29 cellular contexts compared by ENCODE assay signal in the genomic region with DNA sequence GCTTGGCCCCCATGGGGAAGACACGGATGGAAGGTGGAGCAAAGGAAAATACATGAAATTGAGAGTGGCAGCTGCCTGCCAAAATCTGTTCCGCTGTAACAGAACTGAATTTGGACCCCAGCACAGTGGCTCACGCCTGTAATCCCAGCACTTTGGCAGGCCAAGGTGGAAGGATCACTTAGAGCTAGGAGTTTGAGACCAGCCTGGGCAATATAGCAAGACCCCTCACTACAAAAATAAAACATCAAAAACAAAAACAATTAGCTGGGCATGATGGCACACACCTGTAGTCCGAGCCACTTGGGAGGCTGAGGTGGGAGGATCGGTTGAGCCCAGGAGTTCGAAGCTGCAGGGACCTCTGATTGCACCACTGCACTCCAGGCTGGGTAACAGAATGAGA. TPM values are rescaled to one million over a fixed set of nuclear protein-coding genes. Genes with fewer than 3 reads are reported as not detected.
"Had no signal": no experiment of that assay in that cellular context is flagged by ENCODE, and none has a peak within 500 bp of the region (broad histone marks: within the 10 kb centered on the region; RNA-seq: fewer than 3 reads in every experiment).

No MANE protein-coding gene starts in this region.

- ATAC-seq: activated naive CD8-positive, alpha-beta T cell treated with anti-CD3 and anti-CD28 coated beads, Interleukin-2, amount 50 U/mL, for 24 hours; activated T-cell treated with anti-CD3 and anti-CD28 coated beads, Interleukin-2, amount 50 U/mL, for 4 hours; body of pancreas; T-cell had no signal

- H3K36me3 ChIP-seq: ascending aorta had no signal

- H3K4me3 Mint-ChIP-seq: activated B cell treated with CpG ODN at 0.5 μM for 24 hours; activated CD4-positive, alpha-beta memory T cell treated with anti-CD3 and anti-CD28 coated beads for 36 hours; activated CD4-positive, alpha-beta T cell treated with anti-CD3 and anti-CD28 coated beads, Interleukin-2, amount 10 ng/mL, durations not matched to agents 7 days and 5 days; activated naive CD8-positive, alpha-beta T cell treated with anti-CD3 and anti-CD28 coated beads, Interleukin-2, amount 50 U/mL, for 24 hours; activated T-cell treated with anti-CD3 and anti-CD28 coated beads, Interleukin-2, amount 50 U/mL, for 4 hours; T-cell had no signal

- H3K27me3 ChIP-seq: ascending aorta, body of pancreas had no signal

- H3K4me1 ChIP-seq: ascending aorta, body of pancreas had no signal

- FAIRE-seq: bronchial epithelial cell, TTC549 had no signal

- H3K27ac Mint-ChIP-seq: activated B cell treated with CpG ODN at 0.5 μM for 24 hours; activated CD4-positive, alpha-beta memory T cell treated with anti-CD3 and anti-CD28 coated beads for 36 hours; activated CD4-positive, alpha-beta T cell treated with anti-CD3 and anti-CD28 coated beads, Interleukin-2, amount 10 ng/mL, durations not matched to agents 7 days and 5 days; activated naive CD8-positive, alpha-beta T cell treated with anti-CD3 and anti-CD28 coated beads, Interleukin-2, amount 50 U/mL, for 24 hours had no signal

- H3K27me3 Mint-ChIP-seq: activated CD4-positive, alpha-beta memory T cell treated with anti-CD3 and anti-CD28 coated beads for 36 hours; T-cell had no signal

- H3K9me3 ChIP-seq: ascending aorta, body of pancreas had no signal

- H3K4me3 ChIP-seq: ascending aorta, body of pancreas had no signal

- H3K9me3 Mint-ChIP-seq: activated B cell treated with CpG ODN at 0.5 μM for 24 hours; activated CD4-positive, alpha-beta T cell treated with anti-CD3 and anti-CD28 coated beads, Interleukin-2, amount 10 ng/mL, durations not matched to agents 7 days and 5 days; activated naive CD8-positive, alpha-beta T cell treated with anti-CD3 and anti-CD28 coated beads, Interleukin-2, amount 50 U/mL, for 24 hours; activated T-cell treated with anti-CD3 and anti-CD28 coated beads, Interleukin-2, amount 50 U/mL, for 4 hours; T-cell had no signal

- H3K27ac ChIP-seq: ascending aorta, body of pancreas had no signal

- DNase-seq: activated B cell treated with CpG ODN at 0.5 μM for 24 hours; activated CD4-positive, alpha-beta memory T cell treated with anti-CD3 and anti-CD28 coated beads for 36 hours; activated CD4-positive, alpha-beta T cell treated with anti-CD3 and anti-CD28 coated beads for 1 hour; activated CD4-positive, alpha-beta T cell treated with anti-CD3 and anti-CD28 coated beads, Interleukin-2, amount 10 ng/mL, durations not matched to agents 7 days and 5 days; activated CD8-positive, alpha-beta memory T cell treated with anti-CD3 and anti-CD28 coated beads for 24 hours; activated gamma-delta T cell; activated naive CD8-positive, alpha-beta T cell treated with anti-CD3 and anti-CD28 coated beads, Interleukin-2, amount 50 U/mL, for 24 hours; activated T-cell treated with anti-CD3 and anti-CD28 coated beads, Interleukin-2, amount 50 U/mL, for 4 hours; amniotic stem cell; body of pancreas; central memory CD4-positive, alpha-beta T cell; Kasumi-1; KBM-7; NCI-H1092 treated with DMSO at 0.1 percent for 48 hours; NCI-H1417 treated with DMSO at 0.1 percent for 48 hours; NCI-H1694; NCI-H2029; NCI-H510A treated with DMSO at 0.1 percent for 48 hours; NCI-H69; NK-92 treated with Interleukin-12 subunit alpha and Interleukin-12 subunit beta, amount 100 ng/mL, for 24 hours; SIG-M5; T-cell; T-helper 2 cell; T1000 had no signal

RNA-seq across cellular contexts. Expression of gene PALM3, which starts 9.4 kb away (rescaled TPM):
- total RNA-seq: activated B cell treated with CpG ODN at 0.5 μM for 24 hours; activated CD4-positive, alpha-beta memory T cell treated with anti-CD3 and anti-CD28 coated beads for 36 hours; activated CD4-positive, alpha-beta T cell treated with anti-CD3 and anti-CD28 coated beads, Interleukin-2, amount 10 ng/mL, durations not matched to agents 7 days and 5 days; activated naive CD4-positive, alpha-beta T cell treated with anti-CD3 and anti-CD28 coated beads, Interleukin-2, amount 50 U/mL, for 72 hours; activated T-cell treated with anti-CD3 and anti-CD28 coated beads, Interleukin-2, amount 50 U/mL, for 4 hours; bronchial epithelial cell had no signal

RNA-seq across cellular contexts. Expression of gene RLN3, which starts 24.5 kb away (rescaled TPM):
- total RNA-seq: activated B cell treated with CpG ODN at 0.5 μM for 24 hours; activated CD4-positive, alpha-beta memory T cell treated with anti-CD3 and anti-CD28 coated beads for 36 hours; activated CD4-positive, alpha-beta T cell treated with anti-CD3 and anti-CD28 coated beads, Interleukin-2, amount 10 ng/mL, durations not matched to agents 7 days and 5 days; activated naive CD4-positive, alpha-beta T cell treated with anti-CD3 and anti-CD28 coated beads, Interleukin-2, amount 50 U/mL, for 72 hours; activated T-cell treated with anti-CD3 and anti-CD28 coated beads, Interleukin-2, amount 50 U/mL, for 4 hours; ascending aorta; body of pancreas; bronchial epithelial cell; RPMI7951; T-cell had no signal

RNA-seq across cellular contexts. Expression of gene C19orf67, which starts 33.1 kb away (rescaled TPM):
- total RNA-seq: activated B cell treated with CpG ODN at 0.5 μM for 24 hours; activated CD4-positive, alpha-beta memory T cell treated with anti-CD3 and anti-CD28 coated beads for 36 hours; activated CD4-positive, alpha-beta T cell treated with anti-CD3 and anti-CD28 coated beads, Interleukin-2, amount 10 ng/mL, durations not matched to agents 7 days and 5 days; activated naive CD4-positive, alpha-beta T cell treated with anti-CD3 and anti-CD28 coated beads, Interleukin-2, amount 50 U/mL, for 72 hours; ascending aorta; body of pancreas; bronchial epithelial cell; RPMI7951 had no signal
